In the genomic region with DNA sequence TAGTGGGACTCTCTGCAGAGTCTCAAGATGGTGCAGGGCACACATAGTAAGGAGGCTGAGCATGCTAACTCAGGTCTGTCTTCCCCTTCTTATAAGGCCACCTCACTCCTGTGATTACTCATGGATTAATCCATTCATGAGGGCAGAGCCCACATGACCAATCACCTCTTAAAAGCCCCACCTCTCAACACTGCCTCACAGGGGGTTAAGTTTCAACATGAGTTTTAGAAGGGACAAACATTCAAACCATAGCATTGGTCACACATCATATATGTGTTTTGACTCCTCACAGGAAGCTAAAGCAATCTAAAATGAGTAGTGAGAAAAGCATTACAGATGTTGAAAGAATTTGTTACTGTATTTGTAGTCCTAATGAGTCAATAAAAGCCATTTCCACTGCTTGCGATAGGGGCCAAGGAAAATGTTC, we compare ENCODE assay signal across 14 cellular contexts. TPM values are rescaled to one million over a fixed set of nuclear protein-coding genes. Genes with fewer than 3 reads are reported as not detected.
DNase-seq lines count a peak whose midpoint lies in the region; ATAC-seq, FAIRE-seq and TF ChIP-seq lines count a peak whose summit lies in the region.
"Had no signal": no experiment of that assay in that cellular context is flagged by ENCODE, and none has a peak within 500 bp of the region (broad histone marks: within the 10 kb centered on the region; RNA-seq: fewer than 3 reads in every experiment).

No MANE protein-coding gene starts in this region.

- WGBS in psoas muscle, 3 donors = 88 to 97% (median 93%) methylated on average over 1 of the region's 1 CpG

- peak; percentile 53 for ATAC-seq in HG03469 (IDR thresholded peaks at IDR 0.05; ENCODE audit: unreplicated experiment)
- peak in 3 of 4 donors; percentile 35 to 68 (median 60) for ATAC-seq in psoas muscle
- no peak for ATAC-seq in upper lobe of right lung
- ATAC-seq: activated CD8-positive, alpha-beta T cell treated with anti-CD3 and anti-CD28 coated beads for 36 hours; gastrocnemius medialis had no signal

- H3K27me3 ChIP-seq in psoas muscle (ENCODE audit: insufficient read depth in 3 of 3, low read length in 2 of 3) (no peaks in the 10 kb centered on the region), upper lobe of right lung (no peaks in the 10 kb centered on the region), A673 (replicated peaks; ENCODE audit: insufficient read depth, low read depth, low read length, poor library complexity) (no peaks in the 10 kb centered on the region)
- H3K27me3 ChIP-seq: adrenal gland, gastrocnemius medialis, sigmoid colon had no signal

- H3K4me3 ChIP-seq in cardiac fibroblast (replicated peaks in 1 of 2; ENCODE audit: low read depth in 2 of 2, low read length in 2 of 2) (no peak overlapping the region), psoas muscle (no peak overlapping the region), upper lobe of right lung (no peak overlapping the region), A673 (ENCODE audit: low read depth, low read length, poor library complexity, severe bottlenecking) (no peak overlapping the region)
- H3K4me3 ChIP-seq: adrenal gland, gastrocnemius medialis, sigmoid colon had no signal

- peak; percentile 27 for FAIRE-seq in GM12892 (lab: Jason Lieb, UNC)

- no TSS peak for BruUV-seq in A673 (replicated peaks; lab: Mats Ljungman, UMichigan)

- intact Hi-C loops in psoas muscle (cut with DNase I) (no loop called here), upper lobe of right lung (cut with DNase I) (no loop called here), A673 (cut with micrococcal nuclease; ENCODE audit: unreplicated experiment) (no loop called here)

- DNase-seq in GM12892 (ENCODE audit: insufficient read length) (no peak), cardiac fibroblast (ENCODE audit: low read depth in 2 of 2) (peak; percentile 62 to 97), psoas muscle (no peak), upper lobe of right lung (no peak), A673 (ENCODE audit: low spot score) (no peak), NK-92 (lab: John Stamatoyannopoulos, UW; ENCODE audit: unreplicated experiment) (no peak), T1000 (lab: John Stamatoyannopoulos, UW) (no peak)
- DNase-seq: activated CD8-positive, alpha-beta T cell treated with anti-CD3 and anti-CD28 coated beads for 36 hours; adrenal gland; DMS79; gastrocnemius medialis; NCI-H2227 treated with DMSO at 0.1 percent for 48 hours; sigmoid colon had no signal

- TF ChIP-seq CTCF in cardiac fibroblast (IDR thresholded peaks at IDR 0.05; ENCODE audit: low read depth, low read length) = no peak
- TF ChIP-seq CTCF in psoas muscle (IDR thresholded peaks at IDR 0.05) = no peak
- TF ChIP-seq CTCF in upper lobe of right lung (IDR thresholded peaks at IDR 0.05) = no peak
- no peak for TF ChIP-seq CTCF in A673 (conservative IDR thresholded peaks at IDR 0.05; ENCODE audit: low read depth, low read length)

- CTCF ChIA-PET in A673 (lab: Charles Lee) = no interaction called here

- H3K4me1 ChIP-seq in psoas muscle (peaks cover 12% of the 10 kb centered on the region), upper lobe of right lung (no peaks in the 10 kb centered on the region), A673 (ENCODE audit: insufficient read depth, low read length, poor library complexity, severe bottlenecking) (peaks cover 8% of the 10 kb centered on the region)

- peaks cover 0 to 25% of the 10 kb centered on the region in 2 donors for H3K36me3 ChIP-seq in psoas muscle (ENCODE audit: insufficient read depth in 1 of 2, low read depth in 1 of 2)
- H3K36me3 ChIP-seq in upper lobe of right lung = no peaks in the 10 kb centered on the region
- H3K36me3 ChIP-seq in A673 (ENCODE audit: insufficient read depth, low read length, poor library complexity, severe bottlenecking) = no peaks in the 10 kb centered on the region
- H3K36me3 ChIP-seq: adrenal gland, gastrocnemius medialis had no signal

- no peak overlapping the region for H3K27ac ChIP-seq in psoas muscle
- H3K27ac ChIP-seq in upper lobe of right lung = no peak overlapping the region
- H3K27ac ChIP-seq in A673 (ENCODE audit: low read depth, low read length, poor library complexity, severe bottlenecking) = no peak overlapping the region
- H3K27ac ChIP-seq: adrenal gland, gastrocnemius medialis, sigmoid colon had no signal

- POLR2A ChIA-PET in A673 (lab: Charles Lee; ENCODE audit: low non-redundant PET) = no interaction called here

- no peak for TF ChIP-seq POLR2A in GM12892 (IDR thresholded peaks at IDR 0.05; ENCODE audit: low read depth, low read length)

- H3K9me3 ChIP-seq in psoas muscle (no peaks in the 10 kb centered on the region), upper lobe of right lung (no peaks in the 10 kb centered on the region), A673 (ENCODE audit: low read depth, low read length, poor library complexity, severe bottlenecking) (no peaks in the 10 kb centered on the region)
- H3K9me3 ChIP-seq: adrenal gland, gastrocnemius medialis, sigmoid colon had no signal

RNA-seq across cellular contexts. Expression of a gene that starts 57.5 kb away (rescaled TPM):
- 0.36 TPM for polyA plus RNA-seq in GM12892 (2012; ENCODE audit: missing spikeins)
- 100 to 1,000 TPM in 1 of 4 donors, 10 to 100 TPM in 3; 82.0 to 103 (median 94.2) TPM for total RNA-seq in psoas muscle
- 10 to 100 TPM; 12.6 to 61.6 (median 36.0) TPM for polyA plus RNA-seq in psoas muscle
- 21.8 TPM for total RNA-seq in upper lobe of right lung
- 18.6 and 20.0 TPM in 2 replicates for total RNA-seq in A673 (2021)

Comparison
In these comparisons a context has a peak if more than half of its experiments do, and no peak if none do; other contexts are left out.
1. DNase-seq: peak in cardiac fibroblast (2 of 2); none in GM12892 (single experiment), psoas muscle (0 of 2), upper lobe of right lung (single experiment), A673 (single experiment), NK-92 (single experiment) and T1000 (single experiment).